ENCODE assay signal across 11 cellular contexts in genomic region chr9:87929152-87929551, GRCh38. TPM values are rescaled to one million over a fixed set of nuclear protein-coding genes. Genes with fewer than 3 reads are reported as not detected.
"Had no signal": no experiment of that assay in that cellular context is flagged by ENCODE, and none has a peak within 500 bp of the region (broad histone marks: within the 10 kb centered on the region; RNA-seq: fewer than 3 reads in every experiment).

No MANE protein-coding gene starts in this region.

RNA-seq across cellular contexts. Expression of gene SPATA31C1, which starts 11.4 kb away (rescaled TPM):
- total RNA-seq: OCI-LY7, PC-3, PC-9, Peyer's patch, Right ventricle myocardium inferior, Right ventricle myocardium superior, RPMI7951, SJSA1, SK-MEL-5 had no signal
- polyA plus RNA-seq: SK-N-SH had no signal

RNA-seq across cellular contexts. Expression of gene CDK20, which starts 45.2 kb away (rescaled TPM):
- total RNA-seq: OCI-LY7 had no signal

RNA-seq across cellular contexts. Expression of gene SPATA31E1, which starts 46.5 kb away (rescaled TPM):
- total RNA-seq: OCI-LY7, PC-9, Peyer's patch, Right ventricle myocardium inferior, Right ventricle myocardium superior, RPMI7951, SJCRH30, SK-MEL-5 had no signal
- polyA plus RNA-seq: SK-N-SH had no signal
